ENCODE assay signal across 27 cellular contexts in genomic region chr7:140734096-140734495, GRCh38.
"Had no signal": no experiment of that assay in that cellular context is flagged by ENCODE, and none has a peak within 500 bp of the region (broad histone marks: within the 10 kb centered on the region; RNA-seq: fewer than 3 reads in every experiment).

No MANE protein-coding gene starts in this region.

- DNase-seq: activated CD4-positive, alpha-beta T cell treated with anti-CD3 and anti-CD28 coated beads for 4 hours; activated CD8-positive, alpha-beta memory T cell treated with anti-CD3 and anti-CD28 coated beads, Interleukin-2, amount 50 U/mL, for 48 hours; activated CD8-positive, alpha-beta T cell treated with anti-CD3 and anti-CD28 coated beads, Interleukin-2, amount 10 ng/mL, durations not matched to agents 7 days and 5 days; activated effector memory CD4-positive, alpha-beta T cell treated with Interleukin-2 at 50 U/mL for 16 hours; activated naive CD4-positive, alpha-beta T cell; activated T-cell treated with anti-CD3 and anti-CD28 coated beads, Interleukin-2, amount 50 U/mL, for 1 hour; body of pancreas; central memory CD4-positive, alpha-beta T cell; cortex of kidney; NCI-H1092 treated with DMSO at 0.1 percent for 48 hours; NCI-H1417 treated with DMSO at 0.1 percent for 48 hours; NCI-H1694; NCI-H2029; NCI-H2107; NCI-H2171 treated with DMSO at 0.1 percent for 48 hours; NCI-H226; NCI-H526; OCI-M1; Right ventricle myocardium superior; SJCRH30; SK-N-SH; T-helper 1 cell had no signal

- H3K27ac ChIP-seq: ascending aorta, body of pancreas, KMS-11, RWPE1, SJCRH30 had no signal

- ATAC-seq: activated CD4-positive, CD25-positive, alpha-beta regulatory T cell treated with anti-CD3 and anti-CD28 coated beads, Interleukin-2, amount 50 U/mL, for 24 hours; activated CD8-positive, alpha-beta T cell treated with anti-CD3 and anti-CD28 coated beads, Interleukin-2, amount 10 ng/mL, durations not matched to agents 7 days and 5 days; body of pancreas; Panc1 had no signal
